ENCODE assay signal across 9 cellular contexts in genomic region chr5:140322751-140323731, GRCh38. TPM values are rescaled to one million over a fixed set of nuclear protein-coding genes. Genes with fewer than 3 reads are reported as not detected.
DNase-seq lines count a peak whose midpoint lies in the region; ATAC-seq and TF ChIP-seq lines count a peak whose summit lies in the region.
"Had no signal": no experiment of that assay in that cellular context is flagged by ENCODE, and none has a peak within 500 bp of the region (broad histone marks: within the 10 kb centered on the region; RNA-seq: fewer than 3 reads in every experiment).

No MANE protein-coding gene starts in this region.

- TF ChIP-seq CTCF in HFF-Myc (IDR thresholded peaks at IDR 0.05; ENCODE audit: low read depth, low read length, missing control alignments), result no peak
- no peak for TF ChIP-seq CTCF in spleen (IDR thresholded peaks at IDR 0.05 in 8 of 11, conservative IDR thresholded peaks at IDR 0.05 in 3 of 11)

- H3K27ac ChIP-seq in angular gyrus (ENCODE audit: low read depth, low read length) (peak overlapping the region; percentile 48), spleen (peak overlapping the region in 7 of 8 donors; percentile 26 to 79 (median 68))

- H3K9me3 ChIP-seq in spleen, result no peaks in the 10 kb centered on the region

- H3K9me3 Mint-ChIP-seq in activated naive CD4-positive, alpha-beta T cell treated with anti-CD3 and anti-CD28 coated beads, Interleukin-2, amount 50 U/mL, for 72 hours, result peaks cover 0 to 9% of the 10 kb centered on the region in 2 donors

- no peaks in the 10 kb centered on the region for H3K27me3 ChIP-seq in spleen (replicated peaks in 1 of 7)

- peak overlapping the region in 1 of 2 donors; percentile 17 for H3K27ac Mint-ChIP-seq in activated naive CD4-positive, alpha-beta T cell treated with anti-CD3 and anti-CD28 coated beads, Interleukin-2, amount 50 U/mL, for 72 hours

- no peak for ATAC-seq in GM19452 (IDR thresholded peaks at IDR 0.05; ENCODE audit: unreplicated experiment)
- no peak for ATAC-seq in GM21619 (IDR thresholded peaks at IDR 0.05; ENCODE audit: unreplicated experiment)
- ATAC-seq in activated naive CD4-positive, alpha-beta T cell treated with anti-CD3 and anti-CD28 coated beads, Interleukin-2, amount 50 U/mL, for 72 hours, result no peak

- H3K4me1 ChIP-seq in spleen, result peaks cover 7 to 63% (median 34%) of the 10 kb centered on the region in 6 donors

- DNase-seq in HFF-Myc (ENCODE audit: extremely low read depth, low read depth) (peak; percentile 39), islet precursor cell (peak; percentile 89), spleen (no peak), HuH-7 (ENCODE audit: low spot score) (no peak)
- no peak for DNase-seq in activated naive CD4-positive, alpha-beta T cell treated with anti-CD3 and anti-CD28 coated beads, Interleukin-2, amount 50 U/mL, for 72 hours (ENCODE audit: low spot score in 2 of 2)
- DNase-seq: activated naive CD8-positive, alpha-beta T cell treated with anti-CD3 and anti-CD28 coated beads, Interleukin-2, amount 10 ng/mL, durations not matched to agents 7 days and 5 days had no signal

- H3K36me3 Mint-ChIP-seq in activated naive CD4-positive, alpha-beta T cell treated with anti-CD3 and anti-CD28 coated beads, Interleukin-2, amount 50 U/mL, for 72 hours, result no peaks in the 10 kb centered on the region

- H3K4me3 ChIP-seq in HFF-Myc (replicated peaks; ENCODE audit: low read depth, low read length) (no peak overlapping the region), spleen (no peak overlapping the region)

- WGBS in spleen, 5 donors, result 69 to 73% (median 70%) methylated on average over 7 to 9 of the region's 9 CpGs

- intact Hi-C loops in spleen (cut with DNase I; ENCODE audit: low total_unique reads), result no loop called here

- TF ChIP-seq POLR2A in spleen (IDR thresholded peaks at IDR 0.05), result no peak

- no peaks in the 10 kb centered on the region for H3K36me3 ChIP-seq in spleen

RNA-seq across cellular contexts. Expression of gene PFDN1, which starts 20.1 kb away (rescaled TPM):
- total RNA-seq in spleen, result 10 to 100 TPM; 38.0 to 77.3 (median 41.2) TPM
- polyA plus RNA-seq in spleen, result 10 to 100 TPM; 62.8 to 82.1 (median 77.9) TPM
- 10 to 100 TPM; 45.4 to 66.4 TPM for total RNA-seq in activated naive CD4-positive, alpha-beta T cell treated with anti-CD3 and anti-CD28 coated beads, Interleukin-2, amount 50 U/mL, for 72 hours

RNA-seq across cellular contexts. Expression of gene HBEGF, which starts 23.4 kb away (rescaled TPM):
- 10 to 100 TPM in 2 of 7 donors, 1 to 10 TPM in 5; 4.2 to 16.2 (median 8.9) TPM for total RNA-seq in spleen
- polyA plus RNA-seq in spleen, result 1 to 10 TPM; 1.2 to 2.7 (median 1.7) TPM
- 10 to 100 TPM in 1 of 2 donors, 1 to 10 TPM in 1; 6.9 to 10.5 TPM for total RNA-seq in activated naive CD4-positive, alpha-beta T cell treated with anti-CD3 and anti-CD28 coated beads, Interleukin-2, amount 50 U/mL, for 72 hours

RNA-seq across cellular contexts. Expression of gene SLC4A9, which starts 37.0 kb away (rescaled TPM):
- total RNA-seq in spleen, result under 1 TPM in 4 of 7 donors, not detected in 3; 0.10 to 0.54 (median 0.16) TPM
- under 1 TPM; 0.03 to 0.05 (median 0.04) TPM for polyA plus RNA-seq in spleen
- under 1 TPM; 0.25 to 0.41 TPM for total RNA-seq in activated naive CD4-positive, alpha-beta T cell treated with anti-CD3 and anti-CD28 coated beads, Interleukin-2, amount 50 U/mL, for 72 hours

Comparison
In these comparisons a context has a peak if more than half of its experiments do, and no peak if none do; other contexts are left out.
1. DNase-seq: peak in HFF-Myc (single experiment) and islet precursor cell (single experiment); none in spleen (single experiment), HuH-7 (single experiment) and activated naive CD4-positive, alpha-beta T cell treated with anti-CD3 and anti-CD28 coated beads, Interleukin-2, amount 50 U/mL, for 72 hours (0 of 2).